In the genomic region with DNA sequence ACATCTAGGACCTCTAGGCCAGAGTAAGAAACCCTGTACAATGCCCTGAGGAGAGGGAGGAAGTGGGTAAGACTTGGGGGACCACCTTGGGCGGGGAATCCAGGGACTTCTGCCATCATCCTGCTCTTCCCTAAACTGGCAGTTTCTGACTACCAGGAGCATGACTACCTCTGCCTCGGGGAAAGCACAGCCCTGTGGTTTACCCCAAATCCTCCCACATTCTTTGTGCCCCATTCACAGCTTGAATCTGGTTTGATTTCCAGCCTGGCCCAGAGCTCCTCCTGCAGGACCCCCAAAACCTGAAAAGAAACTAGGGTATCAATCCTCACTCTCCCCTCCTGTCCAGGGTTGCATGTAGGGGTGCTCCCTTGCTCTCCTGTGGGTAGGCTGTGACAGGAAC, we compare ENCODE assay signal across 21 cellular contexts. TPM values are rescaled to one million over a fixed set of nuclear protein-coding genes. Genes with fewer than 3 reads are reported as not detected.
DNase-seq lines count a peak whose midpoint lies in the region; ATAC-seq and TF ChIP-seq lines count a peak whose summit lies in the region.
"Had no signal": no experiment of that assay in that cellular context is flagged by ENCODE, and none has a peak within 500 bp of the region (broad histone marks: within the 10 kb centered on the region; RNA-seq: fewer than 3 reads in every experiment).

No MANE protein-coding gene starts in this region.

- H3K27ac Mint-ChIP-seq in activated CD8-positive, alpha-beta T cell treated with anti-CD3 and anti-CD28 coated beads, Interleukin-2, amount 10 ng/mL, durations not matched to agents 7 days and 5 days: peak overlapping the region; percentile 52
- H3K27ac Mint-ChIP-seq in activated CD8-positive, alpha-beta T cell treated with anti-CD3 and anti-CD28 coated beads for 36 hours: no peak overlapping the region
- H3K27ac Mint-ChIP-seq in dendritic cell treated with granulocyte-macrophage colony-stimulating factor and Interleukin-4, amounts not matched to agents 40 ng/mL and 50 ng/mL, for 4 days: peak overlapping the region; percentile 45
- no peak overlapping the region for H3K27ac Mint-ChIP-seq in activated naive CD4-positive, alpha-beta T cell treated with anti-CD3 and anti-CD28 coated beads, Interleukin-2, amount 50 U/mL, for 72 hours

- no peak overlapping the region for H2AFZ ChIP-seq in PC-3 (ENCODE audit: low read length)
- no peak overlapping the region for H2AFZ ChIP-seq in osteoblast (ENCODE audit: low read length)
- H2AFZ ChIP-seq: PC-9 had no signal

- intact Hi-C loops in activated CD8-positive, alpha-beta T cell treated with anti-CD3 and anti-CD28 coated beads for 36 hours (cut with micrococcal nuclease): no loop called here
- intact Hi-C loops in PC-3 (cut with micrococcal nuclease): no loop called here
- intact Hi-C loops in dendritic cell treated with granulocyte-macrophage colony-stimulating factor and Interleukin-4, amounts not matched to agents 40 ng/mL and 50 ng/mL, for 4 days (cut with micrococcal nuclease): no loop called here

- H3F3A ChIP-seq in PC-3 (ENCODE audit: low read length, unreplicated experiment): no peaks in the 10 kb centered on the region

- no peak overlapping the region for H3K4me3 ChIP-seq in PC-3 (ENCODE audit: low read length)
- H3K4me3 ChIP-seq in osteoblast (ENCODE audit: insufficient read depth, low read length): no peak overlapping the region
- H3K4me3 ChIP-seq: gastrocnemius medialis, PC-9, prostate gland, upper lobe of left lung had no signal

- H3K9me2 ChIP-seq in PC-3 (replicated peaks; ENCODE audit: low read length): no peaks in the 10 kb centered on the region

- peaks cover 50% of the 10 kb centered on the region for H3K4me1 Mint-ChIP-seq in activated CD8-positive, alpha-beta T cell treated with anti-CD3 and anti-CD28 coated beads, Interleukin-2, amount 10 ng/mL, durations not matched to agents 7 days and 5 days (ENCODE audit: low read depth)
- H3K4me1 Mint-ChIP-seq in activated CD8-positive, alpha-beta T cell treated with anti-CD3 and anti-CD28 coated beads for 36 hours (ENCODE audit: low read depth): peaks cover 28% of the 10 kb centered on the region
- H3K4me1 Mint-ChIP-seq in dendritic cell treated with granulocyte-macrophage colony-stimulating factor and Interleukin-4, amounts not matched to agents 40 ng/mL and 50 ng/mL, for 4 days (ENCODE audit: low read depth): peaks cover 41% of the 10 kb centered on the region

- TF ChIP-seq CTCF in activated CD8-positive, alpha-beta T cell treated with anti-CD3 and anti-CD28 coated beads for 36 hours (IDR thresholded peaks at IDR 0.05): no peak
- no peak for TF ChIP-seq CTCF in PC-3 (conservative IDR thresholded peaks at IDR 0.05; ENCODE audit: low read depth, low read length)
- peak; percentile 26 for TF ChIP-seq CTCF in osteoblast (IDR thresholded peaks at IDR 0.05; ENCODE audit: extremely low read depth, low read depth, low read length)

- H3K4me1 ChIP-seq in PC-3 (ENCODE audit: insufficient read depth, low read length) (peaks cover 16% of the 10 kb centered on the region), osteoblast (ENCODE audit: insufficient read depth, low read length) (peaks cover 26% of the 10 kb centered on the region)

- CTCF ChIA-PET in activated CD8-positive, alpha-beta T cell treated with anti-CD3 and anti-CD28 coated beads, Interleukin-2, amount 10 ng/mL, durations not matched to agents 7 days and 5 days (lab: Charles Lee): interaction anchor here (0.9 to 24.5 kb wide), 4 partner anchors 21 to 213 kb away, joined by 3 to 1321 read pairs (median 3); a partner anchor contains a TSS
- CTCF ChIA-PET in activated CD8-positive, alpha-beta T cell treated with anti-CD3 and anti-CD28 coated beads for 36 hours (lab: Charles Lee): interaction anchor here (0.6 to 1.8 kb wide), 3 partner anchors 13 to 127 kb away, joined by 3 to 8 read pairs (median 3); no protein-coding TSS in a partner anchor
- CTCF ChIA-PET in PC-3 (lab: Charles Lee): no interaction called here

- BruUV-seq in PC-3 (replicated peaks; lab: Mats Ljungman, UMichigan): no TSS peak

- no peaks in the 10 kb centered on the region for H3K27me3 Mint-ChIP-seq in activated CD8-positive, alpha-beta T cell treated with anti-CD3 and anti-CD28 coated beads, Interleukin-2, amount 10 ng/mL, durations not matched to agents 7 days and 5 days (ENCODE audit: low read depth)
- no peaks in the 10 kb centered on the region for H3K27me3 Mint-ChIP-seq in activated CD8-positive, alpha-beta T cell treated with anti-CD3 and anti-CD28 coated beads for 36 hours
- peaks cover 5% of the 10 kb centered on the region for H3K27me3 Mint-ChIP-seq in dendritic cell treated with granulocyte-macrophage colony-stimulating factor and Interleukin-4, amounts not matched to agents 40 ng/mL and 50 ng/mL, for 4 days

- no peaks in the 10 kb centered on the region for H3K9me3 Mint-ChIP-seq in activated CD8-positive, alpha-beta T cell treated with anti-CD3 and anti-CD28 coated beads, Interleukin-2, amount 10 ng/mL, durations not matched to agents 7 days and 5 days (ENCODE audit: insufficient read depth)
- H3K9me3 Mint-ChIP-seq in activated CD8-positive, alpha-beta T cell treated with anti-CD3 and anti-CD28 coated beads for 36 hours: no peaks in the 10 kb centered on the region
- no peaks in the 10 kb centered on the region for H3K9me3 Mint-ChIP-seq in dendritic cell treated with granulocyte-macrophage colony-stimulating factor and Interleukin-4, amounts not matched to agents 40 ng/mL and 50 ng/mL, for 4 days
- no peaks in the 10 kb centered on the region for H3K9me3 Mint-ChIP-seq in activated naive CD4-positive, alpha-beta T cell treated with anti-CD3 and anti-CD28 coated beads, Interleukin-2, amount 50 U/mL, for 72 hours
- H3K9me3 Mint-ChIP-seq: natural killer cell had no signal

- POLR2A ChIA-PET in activated CD8-positive, alpha-beta T cell treated with anti-CD3 and anti-CD28 coated beads, Interleukin-2, amount 10 ng/mL, durations not matched to agents 7 days and 5 days (lab: Charles Lee): interaction anchor here (1.1 kb wide), 1 partner anchor 11 kb away, joined by 3 read pairs; no protein-coding TSS in a partner anchor
- POLR2A ChIA-PET in activated CD8-positive, alpha-beta T cell treated with anti-CD3 and anti-CD28 coated beads for 36 hours (lab: Charles Lee): no interaction called here
- POLR2A ChIA-PET in PC-3 (lab: Charles Lee; ENCODE audit: unreplicated experiment): no interaction called here

- H3K4me2 ChIP-seq in PC-3 (ENCODE audit: low read length) (no peak overlapping the region), osteoblast (ENCODE audit: insufficient read depth, low read length) (peak overlapping the region; percentile 51)
- H3K4me2 ChIP-seq: PC-9 had no signal

- H3K79me2 ChIP-seq in PC-3 (ENCODE audit: low read length) (no peaks in the 10 kb centered on the region), osteoblast (ENCODE audit: insufficient read depth, low read length) (peaks cover 7% of the 10 kb centered on the region)

- H3K4me3 Mint-ChIP-seq in activated CD8-positive, alpha-beta T cell treated with anti-CD3 and anti-CD28 coated beads, Interleukin-2, amount 10 ng/mL, durations not matched to agents 7 days and 5 days: no peak overlapping the region
- no peak overlapping the region for H3K4me3 Mint-ChIP-seq in activated CD8-positive, alpha-beta T cell treated with anti-CD3 and anti-CD28 coated beads for 36 hours
- no peak overlapping the region for H3K4me3 Mint-ChIP-seq in dendritic cell treated with granulocyte-macrophage colony-stimulating factor and Interleukin-4, amounts not matched to agents 40 ng/mL and 50 ng/mL, for 4 days
- H3K4me3 Mint-ChIP-seq: natural killer cell had no signal

- no peak overlapping the region for H3K9ac ChIP-seq in PC-3 (ENCODE audit: low read length)

- no peaks in the 10 kb centered on the region for H3K9me3 ChIP-seq in PC-3 (ENCODE audit: low read length)
- no peaks in the 10 kb centered on the region for H3K9me3 ChIP-seq in osteoblast (ENCODE audit: low read depth, low read length)
- H3K9me3 ChIP-seq: gastrocnemius medialis, prostate gland, upper lobe of left lung had no signal

- H3K27ac ChIP-seq in PC-3 (ENCODE audit: low read length) (no peak overlapping the region), osteoblast (ENCODE audit: low read depth, low read length) (peak overlapping the region; percentile 61)
- H3K27ac ChIP-seq: brain microvascular endothelial cell, gastrocnemius medialis, PC-9, prostate gland, upper lobe of left lung had no signal

- H4K20me1 ChIP-seq in PC-3 (ENCODE audit: low read length) (no peaks in the 10 kb centered on the region), osteoblast (ENCODE audit: insufficient read depth, low read length) (no peaks in the 10 kb centered on the region)

- ATAC-seq in activated CD8-positive, alpha-beta T cell treated with anti-CD3 and anti-CD28 coated beads, Interleukin-2, amount 10 ng/mL, durations not matched to agents 7 days and 5 days: no peak
- ATAC-seq in activated CD8-positive, alpha-beta T cell treated with anti-CD3 and anti-CD28 coated beads for 36 hours: no peak
- ATAC-seq in PC-3 (no peak), GM21526 (IDR thresholded peaks at IDR 0.05; ENCODE audit: low FRiP score, unreplicated experiment) (no peak)
- no peak for ATAC-seq in activated naive CD4-positive, alpha-beta T cell treated with anti-CD3 and anti-CD28 coated beads, Interleukin-2, amount 50 U/mL, for 72 hours
- ATAC-seq: gastrocnemius medialis, natural killer cell had no signal

- H3K27me3 ChIP-seq in PC-3 (ENCODE audit: low read length) (no peaks in the 10 kb centered on the region), osteoblast (ENCODE audit: insufficient read depth, low read length) (no peaks in the 10 kb centered on the region)
- H3K27me3 ChIP-seq: gastrocnemius medialis, upper lobe of left lung had no signal

- no peak for DNase-seq in activated CD8-positive, alpha-beta T cell treated with anti-CD3 and anti-CD28 coated beads, Interleukin-2, amount 10 ng/mL, durations not matched to agents 7 days and 5 days
- no peak for DNase-seq in activated CD8-positive, alpha-beta T cell treated with anti-CD3 and anti-CD28 coated beads for 36 hours
- peak; percentile 59 for DNase-seq in PC-3
- peak; percentile 98 for DNase-seq in osteoblast (ENCODE audit: insufficient read length, low spot score, missing footprints)
- no peak for DNase-seq in activated naive CD4-positive, alpha-beta T cell treated with anti-CD3 and anti-CD28 coated beads, Interleukin-2, amount 50 U/mL, for 72 hours (ENCODE audit: low spot score in 2 of 2)
- no peak for DNase-seq in HuH-7 (ENCODE audit: low spot score)
- DNase-seq: 8988T; activated effector memory CD4-positive, alpha-beta T cell treated with Interleukin-2 at 50 U/mL for 16 hours; brain microvascular endothelial cell; gastrocnemius medialis; GF-D8; natural killer cell; NCI-H1930; NCI-H524; PC-9; stimulated activated CD4-positive, alpha-beta T cell treated with anti-CD3 and anti-CD28 coated beads, Interleukin-12 subunit alpha, Interleukin-12 subunit beta, amount 100 ng/mL, for 4 hours; stimulated activated naive CD4-positive, alpha-beta T cell treated with Interleukin-2 at 50 U/mL for 16 hours; upper lobe of left lung had no signal

- peaks cover 34% of the 10 kb centered on the region for H3K36me3 Mint-ChIP-seq in activated CD8-positive, alpha-beta T cell treated with anti-CD3 and anti-CD28 coated beads, Interleukin-2, amount 10 ng/mL, durations not matched to agents 7 days and 5 days (ENCODE audit: low read depth)
- H3K36me3 Mint-ChIP-seq in activated CD8-positive, alpha-beta T cell treated with anti-CD3 and anti-CD28 coated beads for 36 hours (ENCODE audit: low read depth): peaks cover 19% of the 10 kb centered on the region
- H3K36me3 Mint-ChIP-seq in dendritic cell treated with granulocyte-macrophage colony-stimulating factor and Interleukin-4, amounts not matched to agents 40 ng/mL and 50 ng/mL, for 4 days (ENCODE audit: low read depth): peaks cover 37% of the 10 kb centered on the region
- H3K36me3 Mint-ChIP-seq in activated naive CD4-positive, alpha-beta T cell treated with anti-CD3 and anti-CD28 coated beads, Interleukin-2, amount 50 U/mL, for 72 hours: peaks cover 4% of the 10 kb centered on the region in 2 donors
- H3K36me3 Mint-ChIP-seq: natural killer cell had no signal

- H3K36me3 ChIP-seq in PC-3 (ENCODE audit: low read depth, low read length) (no peaks in the 10 kb centered on the region), osteoblast (ENCODE audit: insufficient read depth, low read length) (peaks cover 4% of the 10 kb centered on the region)
- H3K36me3 ChIP-seq: brain microvascular endothelial cell, gastrocnemius medialis, prostate gland, upper lobe of left lung had no signal

RNA-seq across cellular contexts. Expression of a gene that starts 4.7 kb away (rescaled TPM):
- 10 to 100 TPM; 58.5 to 61.6 TPM for total RNA-seq in activated CD8-positive, alpha-beta T cell treated with anti-CD3 and anti-CD28 coated beads, Interleukin-2, amount 10 ng/mL, durations not matched to agents 7 days and 5 days
- 10 to 100 TPM; 37.9 to 41.3 TPM for total RNA-seq in activated CD8-positive, alpha-beta T cell treated with anti-CD3 and anti-CD28 coated beads for 36 hours
- total RNA-seq in PC-3 (2014; rRNA removed) (31.2 and 33.9 TPM in 2 replicates), osteoblast (17.7 and 18.8 TPM in 2 replicates)
- 10 to 100 TPM; 21.4 to 42.4 TPM for total RNA-seq in activated naive CD4-positive, alpha-beta T cell treated with anti-CD3 and anti-CD28 coated beads, Interleukin-2, amount 50 U/mL, for 72 hours

RNA-seq across cellular contexts. Expression of a gene that starts 6.5 kb away (rescaled TPM):
- total RNA-seq in activated CD8-positive, alpha-beta T cell treated with anti-CD3 and anti-CD28 coated beads, Interleukin-2, amount 10 ng/mL, durations not matched to agents 7 days and 5 days: 10 to 100 TPM; 83.3 to 86.0 TPM
- total RNA-seq in activated CD8-positive, alpha-beta T cell treated with anti-CD3 and anti-CD28 coated beads for 36 hours: 100 to 1,000 TPM in 1 of 2 experiments, 10 to 100 TPM in 1; 97.1 to 101 TPM
- total RNA-seq in PC-3 (2014; rRNA removed): 20.3 and 22.2 TPM in 2 replicates
- 8.5 and 8.7 TPM in 2 replicates for total RNA-seq in osteoblast
- total RNA-seq in activated naive CD4-positive, alpha-beta T cell treated with anti-CD3 and anti-CD28 coated beads, Interleukin-2, amount 50 U/mL, for 72 hours: 10 to 100 TPM; 69.7 to 74.6 TPM

RNA-seq across cellular contexts. Expression of a gene that starts 48.7 kb away (rescaled TPM):
- 100 to 1,000 TPM; 380 to 394 TPM for total RNA-seq in activated CD8-positive, alpha-beta T cell treated with anti-CD3 and anti-CD28 coated beads, Interleukin-2, amount 10 ng/mL, durations not matched to agents 7 days and 5 days
- 100 to 1,000 TPM; 307 to 308 TPM for total RNA-seq in activated CD8-positive, alpha-beta T cell treated with anti-CD3 and anti-CD28 coated beads for 36 hours
- total RNA-seq in PC-3 (2014; rRNA removed) (1.6 and 2.3 TPM in 2 replicates), osteoblast (1.1 and 1.2 TPM in 2 replicates)
- 100 to 1,000 TPM; 222 to 258 TPM for total RNA-seq in activated naive CD4-positive, alpha-beta T cell treated with anti-CD3 and anti-CD28 coated beads, Interleukin-2, amount 50 U/mL, for 72 hours

RNA-seq across cellular contexts. Expression of a gene that starts 54.1 kb away (rescaled TPM):
- 100 to 1,000 TPM; 224 to 225 TPM for total RNA-seq in activated CD8-positive, alpha-beta T cell treated with anti-CD3 and anti-CD28 coated beads, Interleukin-2, amount 10 ng/mL, durations not matched to agents 7 days and 5 days
- total RNA-seq in activated CD8-positive, alpha-beta T cell treated with anti-CD3 and anti-CD28 coated beads for 36 hours: 100 to 1,000 TPM; 204 to 205 TPM
- total RNA-seq in PC-3 (2014; rRNA removed) (142 and 174 TPM in 2 replicates), osteoblast (56.5 and 66.6 TPM in 2 replicates)
- 100 to 1,000 TPM in 1 of 2 donors, 10 to 100 TPM in 1; 94.3 to 153 TPM for total RNA-seq in activated naive CD4-positive, alpha-beta T cell treated with anti-CD3 and anti-CD28 coated beads, Interleukin-2, amount 50 U/mL, for 72 hours

RNA-seq across cellular contexts. Expression of a gene that starts 59.4 kb away (rescaled TPM):
- total RNA-seq in activated CD8-positive, alpha-beta T cell treated with anti-CD3 and anti-CD28 coated beads, Interleukin-2, amount 10 ng/mL, durations not matched to agents 7 days and 5 days: under 1 TPM; 0.78 to 0.95 TPM
- total RNA-seq in activated CD8-positive, alpha-beta T cell treated with anti-CD3 and anti-CD28 coated beads for 36 hours: 1 to 10 TPM; 1.6 to 2.1 TPM
- total RNA-seq in PC-3 (2014; rRNA removed) (0.17 and 0.44 TPM in 2 replicates), osteoblast (not detected in 2 replicates)
- total RNA-seq in activated naive CD4-positive, alpha-beta T cell treated with anti-CD3 and anti-CD28 coated beads, Interleukin-2, amount 50 U/mL, for 72 hours: 1 to 10 TPM; 2.4 to 3.0 TPM
- total RNA-seq: PC-9 had no signal

Comparison
In these comparisons a context has a peak if more than half of its experiments do, and no peak if none do; other contexts are left out.
1. H3K27ac Mint-ChIP-seq: peak in activated CD8-positive, alpha-beta T cell treated with anti-CD3 and anti-CD28 coated beads, Interleukin-2, amount 10 ng/mL, durations not matched to agents 7 days and 5 days (single experiment) and dendritic cell treated with granulocyte-macrophage colony-stimulating factor and Interleukin-4, amounts not matched to agents 40 ng/mL and 50 ng/mL, for 4 days (single experiment); none in activated CD8-positive, alpha-beta T cell treated with anti-CD3 and anti-CD28 coated beads for 36 hours (single experiment) and activated naive CD4-positive, alpha-beta T cell treated with anti-CD3 and anti-CD28 coated beads, Interleukin-2, amount 50 U/mL, for 72 hours (0 of 2).
2. DNase-seq: peak in PC-3 (single experiment) and osteoblast (single experiment); none in activated CD8-positive, alpha-beta T cell treated with anti-CD3 and anti-CD28 coated beads, Interleukin-2, amount 10 ng/mL, durations not matched to agents 7 days and 5 days (single experiment), activated CD8-positive, alpha-beta T cell treated with anti-CD3 and anti-CD28 coated beads for 36 hours (single experiment), activated naive CD4-positive, alpha-beta T cell treated with anti-CD3 and anti-CD28 coated beads, Interleukin-2, amount 50 U/mL, for 72 hours (0 of 2) and HuH-7 (single experiment).
3. RNA of a gene that starts 48.7 kb away (total RNA-seq): 380 to 394 TPM in activated CD8-positive, alpha-beta T cell treated with anti-CD3 and anti-CD28 coated beads, Interleukin-2, amount 10 ng/mL, durations not matched to agents 7 days and 5 days, 307 to 308 TPM in activated CD8-positive, alpha-beta T cell treated with anti-CD3 and anti-CD28 coated beads for 36 hours and 222 to 258 TPM in activated naive CD4-positive, alpha-beta T cell treated with anti-CD3 and anti-CD28 coated beads, Interleukin-2, amount 50 U/mL, for 72 hours; 1.6 to 2.3 TPM in PC-3 and 1.1 to 1.2 TPM in osteoblast; every median in the first group is over 10 times any median in the second.